ENCODE assay signal across 26 cellular contexts in the genomic region with DNA sequence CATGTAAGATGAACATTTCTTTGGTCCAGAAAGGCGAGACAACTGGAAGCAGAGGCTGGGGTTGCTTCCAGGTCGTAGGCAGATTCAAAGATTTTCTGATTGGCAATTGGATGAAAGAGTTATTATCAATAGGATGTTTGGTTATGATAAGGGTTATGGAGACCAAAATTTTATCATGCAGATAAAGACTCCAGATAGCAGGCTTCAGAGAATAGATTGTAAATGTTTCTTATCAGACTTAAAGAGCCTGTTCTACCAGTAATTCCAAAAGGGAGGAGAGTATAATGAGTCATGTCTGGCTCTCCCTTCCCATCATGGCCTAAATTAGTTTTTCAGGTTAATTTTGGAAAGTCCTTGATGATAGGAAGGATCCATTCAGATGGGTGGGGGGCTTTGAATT. TPM values are rescaled to one million over a fixed set of nuclear protein-coding genes. Genes with fewer than 3 reads are reported as not detected.
DNase-seq lines count a peak whose midpoint lies in the region; ATAC-seq, FAIRE-seq and TF ChIP-seq lines count a peak whose summit lies in the region.
"Had no signal": no experiment of that assay in that cellular context is flagged by ENCODE, and none has a peak within 500 bp of the region (broad histone marks: within the 10 kb centered on the region; RNA-seq: fewer than 3 reads in every experiment).

No MANE protein-coding gene starts in this region.

- H3K79me1 ChIP-seq in mesendoderm (ENCODE audit: low read length), result no peaks in the 10 kb centered on the region

- no peak overlapping the region for H3K4ac ChIP-seq in mesendoderm (ENCODE audit: low read depth, low read length)

- FAIRE-seq in HTR-8/SVneo (lab: Jason Lieb, UNC) (peak; percentile 51), bronchial epithelial cell (lab: Jason Lieb, UNC) (no peak)
- FAIRE-seq: A549, D721Med, GM12878, GM19239, H54 had no signal

- no peaks in the 10 kb centered on the region for H3K79me2 ChIP-seq in mesendoderm (ENCODE audit: control insufficient read depth, insufficient read depth, low read length)

- H3K56ac ChIP-seq in mesendoderm (ENCODE audit: low read length), result no peak overlapping the region

- H3K9ac ChIP-seq in mesendoderm (ENCODE audit: low read length), result no peak overlapping the region
- H3K9ac ChIP-seq: BLaER1 treated with 17β-estradiol and CSF1 and Interleukin-3, amounts not matched to agents 10 nM and 100 nM had no signal

- H2AK5ac ChIP-seq in mesendoderm (ENCODE audit: low read length), result no peak overlapping the region

- TF ChIP-seq CTCF in bronchial epithelial cell (IDR thresholded peaks at IDR 0.05; ENCODE audit: insufficient read depth, low read length, severe bottlenecking), result no peak

- no peak overlapping the region for H3K27ac ChIP-seq in mesendoderm (ENCODE audit: low read depth, low read length)
- H3K27ac ChIP-seq: A549; BLaER1 treated with 17β-estradiol and CSF1 and Interleukin-3, amounts not matched to agents 10 nM and 100 nM had no signal

- no peaks in the 10 kb centered on the region for H3K27me3 ChIP-seq in bronchial epithelial cell (ENCODE audit: control insufficient read depth, insufficient read depth, low read length)
- H3K27me3 ChIP-seq in mesendoderm (ENCODE audit: insufficient read depth, low read length, poor library complexity), result no peaks in the 10 kb centered on the region
- H3K27me3 ChIP-seq: BE2C; BLaER1 treated with 17β-estradiol and CSF1 and Interleukin-3, amounts not matched to agents 10 nM and 100 nM had no signal

- no peak overlapping the region for H2BK120ac ChIP-seq in mesendoderm (ENCODE audit: low read depth, low read length)

- no peak overlapping the region for H2BK5ac ChIP-seq in mesendoderm (ENCODE audit: low read length)

- no peak overlapping the region for H4K5ac ChIP-seq in mesendoderm (ENCODE audit: low read length)

- no peak overlapping the region for H3K4me2 ChIP-seq in mesendoderm (ENCODE audit: low read length)
- H3K4me2 ChIP-seq: A549; BLaER1 treated with 17β-estradiol and CSF1 and Interleukin-3, amounts not matched to agents 10 nM and 100 nM had no signal

- ATAC-seq in GM21737 (IDR thresholded peaks at IDR 0.05; ENCODE audit: unreplicated experiment), result no peak
- ATAC-seq: A549, GM12878 had no signal

- H3K23ac ChIP-seq in mesendoderm (ENCODE audit: low read length), result no peak overlapping the region

- H4K8ac ChIP-seq in mesendoderm (ENCODE audit: low read depth, low read length), result no peak overlapping the region

- H3K18ac ChIP-seq in mesendoderm (ENCODE audit: low read length), result no peak overlapping the region

- H3K36me3 ChIP-seq in bronchial epithelial cell (ENCODE audit: control insufficient read depth, insufficient read depth, low read length) (no peaks in the 10 kb centered on the region), mesendoderm (ENCODE audit: control insufficient read depth, insufficient read depth, low read length) (no peaks in the 10 kb centered on the region)
- H3K36me3 ChIP-seq: BE2C; BLaER1 treated with 17β-estradiol and CSF1 and Interleukin-3, amounts not matched to agents 10 nM and 100 nM; HAP-1 had no signal

- DNase-seq in HTR-8/SVneo (ENCODE audit: insufficient read length, low spot score) (no peak), bronchial epithelial cell (ENCODE audit: low read depth) (peak; percentile 13), mesendoderm (peak; percentile 27), OCI-M1 (lab: John Stamatoyannopoulos, UW) (no peak), COLO829 (ENCODE audit: low spot score) (no peak)
- DNase-seq: 8988T; ACHN; AML-193; BE2C; CD4-positive, alpha-beta T cell; CD8-positive, alpha-beta memory T cell; DMS 273 treated with DMSO at 0.1 percent for 48 hours; DMS79; EL; GDM1; GOT3; HFFc6 had no signal

- H3K4me3 ChIP-seq in bronchial epithelial cell (ENCODE audit: low read depth, low read length) (no peak overlapping the region), mesendoderm (ENCODE audit: low read length) (no peak overlapping the region)
- H3K4me3 ChIP-seq: A549; BLaER1 treated with 17β-estradiol and CSF1 and Interleukin-3, amounts not matched to agents 10 nM and 100 nM; GM12878; HAP-1 had no signal

- H3K4me1 ChIP-seq in mesendoderm (ENCODE audit: control insufficient read depth, low read depth, low read length), result no peaks in the 10 kb centered on the region
- H3K4me1 ChIP-seq: A549; BE2C; BLaER1 treated with 17β-estradiol and CSF1 and Interleukin-3, amounts not matched to agents 10 nM and 100 nM; HAP-1 had no signal

- no peak overlapping the region for H2BK15ac ChIP-seq in mesendoderm (replicated peaks; ENCODE audit: low read depth)

- no CpG with 5 or more reads among the region's 2 CpGs for WGBS in mesendoderm (ENCODE audit: extremely low coverage, insufficient coverage, low lambda C conversion rate)

RNA-seq across cellular contexts. Expression of gene C14orf39, which starts 55.6 kb away (rescaled TPM):
- total RNA-seq in bronchial epithelial cell, result 1.0 and 1.3 TPM in 2 replicates
- polyA plus RNA-seq in mesendoderm (2013, experiment 1 of 2), result 0.58 TPM
- polyA plus RNA-seq in mesendoderm (2013, experiment 2 of 2), result 0.90 TPM
- total RNA-seq: CD4-positive, alpha-beta T cell; CD8-positive, alpha-beta memory T cell; GM12878; HFFc6 had no signal
- polyA plus RNA-seq: A549; CD14-positive monocyte; CD8-positive, alpha-beta memory T cell had no signal

Comparison
In these comparisons a context has a peak if more than half of its experiments do, and no peak if none do; other contexts are left out.
1. DNase-seq: peak in bronchial epithelial cell (single experiment) and mesendoderm (single experiment); none in HTR-8/SVneo (single experiment), OCI-M1 (single experiment) and COLO829 (single experiment).